Comparison of ENCODE assay signal across 17 cellular contexts in the genomic region with DNA sequence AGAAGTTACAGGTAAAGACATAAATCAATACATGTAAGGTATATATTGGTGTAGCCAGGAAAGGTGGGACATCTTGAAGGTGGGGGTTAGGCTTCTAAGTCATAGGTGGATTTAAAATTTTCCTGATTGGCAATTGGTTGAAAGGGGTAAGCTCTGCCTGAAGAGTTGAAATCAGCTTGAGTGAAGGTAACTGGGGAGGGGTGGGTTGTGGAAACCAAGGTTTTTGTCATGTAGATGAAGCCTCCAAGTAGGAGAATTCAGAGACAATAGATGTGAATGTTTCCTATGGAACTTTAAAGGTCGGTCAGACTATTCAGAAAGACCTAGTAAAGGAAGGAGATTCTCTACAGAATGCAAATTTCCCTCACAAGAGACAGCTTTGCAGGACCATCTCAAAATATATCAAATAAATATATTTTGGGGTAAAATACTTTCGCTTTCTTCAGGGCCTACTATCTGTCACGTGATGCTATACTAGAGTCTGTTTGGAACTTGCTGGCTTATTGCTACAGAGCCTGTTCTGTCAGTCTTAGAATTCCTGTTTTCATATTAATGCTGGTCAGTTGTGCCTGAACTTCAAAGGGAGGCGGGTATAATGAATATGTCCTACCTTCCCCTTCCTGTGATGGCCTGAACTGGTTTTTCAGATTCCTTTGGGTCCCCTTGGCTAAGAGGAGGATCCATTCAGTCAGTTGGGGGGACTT. TPM values are rescaled to one million over a fixed set of nuclear protein-coding genes. Genes with fewer than 3 reads are reported as not detected.
DNase-seq lines count a peak whose midpoint lies in the region; ATAC-seq and TF ChIP-seq lines count a peak whose summit lies in the region.
"Had no signal": no experiment of that assay in that cellular context is flagged by ENCODE, and none has a peak within 500 bp of the region (broad histone marks: within the 10 kb centered on the region; RNA-seq: fewer than 3 reads in every experiment).

No MANE protein-coding gene starts in this region.

- H3K36me3 ChIP-seq in RWPE2 (ENCODE audit: low read depth) (no peaks in the 10 kb centered on the region), iPS DF 6.9 (ENCODE audit: control insufficient read depth, insufficient read depth, low read length) (no peaks in the 10 kb centered on the region), neuron (ENCODE audit: insufficient read depth, low read length) (no peaks in the 10 kb centered on the region), WERI-Rb-1 (no peaks in the 10 kb centered on the region)
- H3K36me3 ChIP-seq: SJSA1 had no signal

- H3K4me2 ChIP-seq in H9 (ENCODE audit: insufficient read depth, insufficient read length, low read length): peak overlapping the region; percentile 55
- H3K4me2 ChIP-seq: PC-9 had no signal

- no peaks in the 10 kb centered on the region for H3K27me3 ChIP-seq in H9 (ENCODE audit: insufficient read depth, low read length)
- H3K27me3 ChIP-seq in RWPE2 (ENCODE audit: insufficient read depth, poor library complexity, severe bottlenecking): peaks cover 10% of the 10 kb centered on the region
- no peaks in the 10 kb centered on the region for H3K27me3 ChIP-seq in iPS DF 6.9 (ENCODE audit: control insufficient read depth, insufficient read depth, low read length)
- no peaks in the 10 kb centered on the region for H3K27me3 ChIP-seq in neuron (ENCODE audit: insufficient read depth, low read length)
- no peaks in the 10 kb centered on the region for H3K27me3 ChIP-seq in WERI-Rb-1 (ENCODE audit: insufficient read depth, low read depth, severe bottlenecking)

- H3K18ac ChIP-seq in H9 (ENCODE audit: insufficient read length, low read depth, low read length): peak overlapping the region; percentile 86

- no peak for TF ChIP-seq CTCF in H9 (conservative IDR thresholded peaks at IDR 0.05)
- no peak for TF ChIP-seq CTCF in RWPE2 (IDR thresholded peaks at IDR 0.05; ENCODE audit: poor library complexity, severe bottlenecking)
- no peak for TF ChIP-seq CTCF in WERI-Rb-1 (IDR thresholded peaks at IDR 0.05; ENCODE audit: low read depth, low read length)

- H3K9me3 ChIP-seq in H9 (ENCODE audit: control insufficient read depth, low read depth, low read length) (no peaks in the 10 kb centered on the region), RWPE2 (ENCODE audit: severe bottlenecking) (no peaks in the 10 kb centered on the region), iPS DF 6.9 (ENCODE audit: control insufficient read depth, insufficient read depth, low read length) (no peaks in the 10 kb centered on the region), neuron (ENCODE audit: low read length) (no peaks in the 10 kb centered on the region), WERI-Rb-1 (ENCODE audit: severe bottlenecking) (no peaks in the 10 kb centered on the region)
- H3K9me3 ChIP-seq: SJSA1 had no signal

- ATAC-seq in RWPE2 (ENCODE audit: low read depth): peak; percentile 27; the same call in 1 of the 3 replicates
- no peak for ATAC-seq in GM19397 (IDR thresholded peaks at IDR 0.05; ENCODE audit: unreplicated experiment)
- no peak for ATAC-seq in HG02885 (IDR thresholded peaks at IDR 0.05; ENCODE audit: poor library complexity, unreplicated experiment)

- peaks cover 1% of the 10 kb centered on the region; the same call in 1 of the 2 replicates for H3K27me3 Mint-ChIP-seq in H9 (ENCODE audit: low read depth)

- peaks cover 57 to 64% of the 10 kb centered on the region in 2 experiments for H3K4me1 Mint-ChIP-seq in H9

- peak overlapping the region; percentile 54 for H2AK5ac ChIP-seq in H9 (ENCODE audit: insufficient read length, low read length)

- no peak overlapping the region for H2BK20ac ChIP-seq in H9 (ENCODE audit: low read depth, low read length, poor library complexity, severe bottlenecking)

- H2AFZ ChIP-seq in H9 (ENCODE audit: low read length): peak overlapping the region; percentile 56
- no peak overlapping the region for H2AFZ ChIP-seq in neuron (ENCODE audit: low read depth, low read length)
- H2AFZ ChIP-seq: PC-9 had no signal

- peak overlapping the region in 1 of 2 experiments; percentile 39; a peak in 2 of 5 replicates for H3K4me3 Mint-ChIP-seq in H9

- H3K27ac ChIP-seq in H9 (ENCODE audit: insufficient read length, low read depth, low read length): peak overlapping the region; percentile 92
- no peak overlapping the region for H3K27ac ChIP-seq in RWPE2 (ENCODE audit: poor library complexity, severe bottlenecking)
- H3K27ac ChIP-seq in iPS DF 6.9 (ENCODE audit: low read length): no peak overlapping the region
- H3K27ac ChIP-seq in WERI-Rb-1: no peak overlapping the region
- H3K27ac ChIP-seq: PC-9, SJSA1 had no signal

- H3T11ph ChIP-seq in H9 (ENCODE audit: low read length): peak overlapping the region; percentile 94

- no peaks in the 10 kb centered on the region for H4K20me1 ChIP-seq in H9 (ENCODE audit: control insufficient read depth, insufficient read depth, insufficient read length)

- no peak overlapping the region for H2BK5ac ChIP-seq in H9 (ENCODE audit: insufficient read length, low read length)

- no peaks in the 10 kb centered on the region for H3K79me2 ChIP-seq in H9 (ENCODE audit: insufficient read depth, low read length)

- WGBS in H9 (ENCODE audit: extremely low coverage, insufficient read length, low lambda C conversion rate): no CpG with 5 or more reads among the region's 4 CpGs
- WGBS in iPS DF 6.9 (ENCODE audit: insufficient coverage, insufficient read length): no CpG with 5 or more reads among the region's 4 CpGs

- no peak overlapping the region for H2BK15ac ChIP-seq in H9 (ENCODE audit: low read depth, low read length)

- DNase-seq in H9: peak; percentile 62
- DNase-seq in RWPE2 (ENCODE audit: low spot score): no peak
- DNase-seq in iPS DF 6.9 (ENCODE audit: low read depth, low spot score): peak; percentile 68
- DNase-seq in activated CD8-positive, alpha-beta memory T cell treated with anti-CD3 and anti-CD28 coated beads, Interleukin-2, amount 50 U/mL, for 48 hours: no peak
- no peak for DNase-seq in WERI-Rb-1
- DNase-seq: COR-L47, DMS53, NCI-H1417 treated with DMSO at 0.1 percent for 48 hours, NCI-H2029, NCI-H2171, NCI-H446 treated with DMSO at 0.1 percent for 48 hours, NCI-H774, PC-9 had no signal

- H3K36me3 Mint-ChIP-seq in H9 (ENCODE audit: insufficient read depth in 1 of 3, low read depth in 3 of 3): peaks cover 0 to 6% (median 5%) of the 10 kb centered on the region in 3 experiments; a peak in 4 of 7 replicates

- no peak overlapping the region for H2BK12ac ChIP-seq in H9 (ENCODE audit: insufficient read length, low read depth, low read length)

- no peak overlapping the region for H3K56ac ChIP-seq in H9 (ENCODE audit: insufficient read length, low read depth, low read length)

- no peak overlapping the region for H4K5ac ChIP-seq in H9 (ENCODE audit: insufficient read length, low read depth, low read length)

- H3K9me3 Mint-ChIP-seq in H9: peaks cover 6 to 10% of the 10 kb centered on the region in 2 experiments; a peak in 3 of 5 replicates

- H3K23me2 ChIP-seq in H9 (ENCODE audit: insufficient read length, low read depth, low read length, poor library complexity, severe bottlenecking): no peaks in the 10 kb centered on the region

- no peak overlapping the region for H3K9ac ChIP-seq in H9 (ENCODE audit: extremely low read depth, insufficient read length, low read length)

- no peaks in the 10 kb centered on the region for H3K79me1 ChIP-seq in H9 (ENCODE audit: insufficient read depth, low read depth, low read length, poor library complexity, severe bottlenecking)

- no peak overlapping the region for H3K23ac ChIP-seq in H9 (ENCODE audit: insufficient read length, low read depth, low read length)

- H3K4ac ChIP-seq in H9 (ENCODE audit: low read depth, low read length): no peak overlapping the region

- no peak overlapping the region for H4K91ac ChIP-seq in H9 (ENCODE audit: insufficient read length, low read depth, low read length)

- no peak overlapping the region for H2BK120ac ChIP-seq in H9 (ENCODE audit: low read depth, low read length, poor library complexity, severe bottlenecking)

- no peak overlapping the region for H4K8ac ChIP-seq in H9 (replicated peaks; ENCODE audit: insufficient read length, low read depth, low read length)

- peak overlapping the region; percentile 93 to 99 (median 98) for H3K27ac Mint-ChIP-seq in H9

- H3K4me1 ChIP-seq in H9 (ENCODE audit: insufficient read depth, low read length) (peaks cover 2% of the 10 kb centered on the region; the same call in 1 of the 2 replicates), RWPE2 (ENCODE audit: insufficient read depth, poor library complexity, severe bottlenecking) (no peaks in the 10 kb centered on the region), iPS DF 6.9 (ENCODE audit: control insufficient read depth, insufficient read depth, low read length) (peaks cover 4% of the 10 kb centered on the region; the same call in 1 of the 2 replicates), neuron (ENCODE audit: insufficient read depth, low read length) (peaks cover 50% of the 10 kb centered on the region)
- H3K4me1 ChIP-seq: SJSA1 had no signal

- no peak overlapping the region for H3K4me3 ChIP-seq in RWPE2 (ENCODE audit: severe bottlenecking)
- no peak overlapping the region for H3K4me3 ChIP-seq in iPS DF 6.9 (ENCODE audit: low read length)
- H3K4me3 ChIP-seq in neuron (ENCODE audit: low read length): peak overlapping the region; percentile 1
- H3K4me3 ChIP-seq in WERI-Rb-1 (ENCODE audit: low read depth, low read length): no peak overlapping the region
- H3K4me3 ChIP-seq: PC-9, SJSA1 had no signal

- H3K14ac ChIP-seq in H9 (ENCODE audit: insufficient read depth, low read length): no peak overlapping the region

RNA-seq across cellular contexts. Expression of a gene that starts 20.6 kb away (rescaled TPM):
- total RNA-seq in H9 (2021): 5.3 and 6.0 TPM in 2 replicates

RNA-seq across cellular contexts. Expression of a gene that starts 41.8 kb away (rescaled TPM):
- total RNA-seq in H9 (2021): 0.29 and 0.33 TPM in 2 replicates
- total RNA-seq: PC-9, SJSA1 had no signal

Comparison
In these comparisons a context has a peak if more than half of its experiments do, and no peak if none do; other contexts are left out.
1. DNase-seq: peak in H9 (single experiment) and iPS DF 6.9 (single experiment); none in RWPE2 (single experiment), activated CD8-positive, alpha-beta memory T cell treated with anti-CD3 and anti-CD28 coated beads, Interleukin-2, amount 50 U/mL, for 48 hours (single experiment) and WERI-Rb-1 (single experiment).